8 cellular contexts compared by ENCODE assay signal in genomic region chr10:70052462-70053211, GRCh38. TPM values are rescaled to one million over a fixed set of nuclear protein-coding genes. Genes with fewer than 3 reads are reported as not detected.
DNase-seq lines count a peak whose midpoint lies in the region; ATAC-seq, FAIRE-seq and TF ChIP-seq lines count a peak whose summit lies in the region.

TSS of gene MACROH2A2 (plus strand) at chr10:70052846. CDS start at chr10:70075659, 22,813 bp downstream.

- H2AFZ ChIP-seq in PC-3 (ENCODE audit: low read length): peak within 1 kb of the TSS; percentile 95

- FAIRE-seq in A549 (lab: Jason Lieb, UNC) (no peak), GM19239 (lab: Jason Lieb, UNC) (no peak)

- H3K36me3 Mint-ChIP-seq in central memory CD8-positive, alpha-beta T cell (ENCODE audit: insufficient read depth): peaks cover 3% of the 10 kb centered on the region
- no peaks in the 10 kb centered on the region for H3K36me3 Mint-ChIP-seq in immature natural killer cell

- H3K27me3 Mint-ChIP-seq in central memory CD8-positive, alpha-beta T cell: peaks cover 61% of the 10 kb centered on the region
- H3K27me3 Mint-ChIP-seq in immature natural killer cell (ENCODE audit: low read depth in 3 of 3): peaks cover 10 to 18% (median 14%) of the 10 kb centered on the region in 3 donors

- peak; percentile 55 for TF ChIP-seq POLR2A in A549 (IDR thresholded peaks at IDR 0.05; ENCODE audit: low read length)
- no peak for TF ChIP-seq POLR2A in gastrocnemius medialis (IDR thresholded peaks at IDR 0.05)

- no peaks in the 10 kb centered on the region for H4K20me1 ChIP-seq in PC-3 (ENCODE audit: low read length)

- peak; percentile 73 to 82 for DNase-seq in A549 (ENCODE audit: low read depth in 1 of 2, low spot score in 1 of 2)
- peak; percentile 30 for DNase-seq in GM13977 (ENCODE audit: low spot score)
- DNase-seq in PC-3: peak; percentile 85
- no peak for DNase-seq in central memory CD8-positive, alpha-beta T cell (ENCODE audit: low spot score in 2 of 2)
- DNase-seq in immature natural killer cell: no peak
- DNase-seq in gastrocnemius medialis: peak in 1 of 2 donors; percentile 22
- no peak for DNase-seq in GM19239 (ENCODE audit: insufficient read length, low spot score)
- no peak for DNase-seq in SHP77 (lab: John Stamatoyannopoulos, UW)

- H3K9me3 Mint-ChIP-seq in central memory CD8-positive, alpha-beta T cell: no peaks in the 10 kb centered on the region
- no peaks in the 10 kb centered on the region for H3K9me3 Mint-ChIP-seq in immature natural killer cell

- H3K4me3 Mint-ChIP-seq in central memory CD8-positive, alpha-beta T cell: peak within 1 kb of the TSS; percentile 76
- peak within 1 kb of the TSS; percentile 38 to 65 (median 59) for H3K4me3 Mint-ChIP-seq in immature natural killer cell

- intact Hi-C loops in PC-3 (cut with micrococcal nuclease) (loop anchor here (5.0 kb wide), 1 partner anchor 85 kb away; no protein-coding TSS in a partner anchor), gastrocnemius medialis (cut with DNase I; ENCODE audit: low total_unique reads) (no loop called here)

- under 1% methylated on average over 42 of the region's 58 CpGs for WGBS in A549 (ENCODE audit: missing lambda C conversion rate)

- H3K4me1 ChIP-seq in A549 (no peaks in the 10 kb centered on the region), PC-3 (ENCODE audit: insufficient read depth, low read length) (peaks cover 32% of the 10 kb centered on the region), gastrocnemius medialis (peaks cover 0 to 6% of the 10 kb centered on the region in 2 donors)

- in situ Hi-C loops in GM13977 (cut with MboI; ENCODE audit: low pct_unique_long_range_greater_than_20kb, low sequenced_read_pairs, unreplicated experiment) (no loop called here), gastrocnemius medialis (cut with MboI; ENCODE audit: low sequenced_read_pairs in 4 of 4) (no loop called here)

- H3K9ac ChIP-seq in PC-3 (ENCODE audit: low read length): peak within 1 kb of the TSS; percentile 73

- H3K36me3 ChIP-seq in PC-3 (ENCODE audit: low read depth, low read length): no peaks in the 10 kb centered on the region; the same call in 1 of the 2 replicates
- no peaks in the 10 kb centered on the region for H3K36me3 ChIP-seq in gastrocnemius medialis

- TF ChIP-seq CTCF in A549 (IDR thresholded peaks at IDR 0.05) (peak; percentile 38), GM13977 (IDR thresholded peaks at IDR 0.05; ENCODE audit: extremely low read depth, insufficient read depth, missing control alignments) (no peak), PC-3 (conservative IDR thresholded peaks at IDR 0.05; ENCODE audit: low read depth, low read length) (peak; percentile 82), gastrocnemius medialis (IDR thresholded peaks at IDR 0.05 in 4 of 5, conservative IDR thresholded peaks at IDR 0.05 in 1 of 5) (peak in 2 of 5 experiments; percentile 21 to 23)

- TF ChIP-seq EP300 in A549 (IDR thresholded peaks at IDR 0.05): no peak

- peaks cover 11% of the 10 kb centered on the region for H3K4me1 Mint-ChIP-seq in central memory CD8-positive, alpha-beta T cell
- H3K4me1 Mint-ChIP-seq in immature natural killer cell: peaks cover 8 to 11% of the 10 kb centered on the region in 2 donors

- H3K27ac ChIP-seq in A549 (peak within 1 kb of the TSS; percentile 80 to 97), PC-3 (ENCODE audit: low read length) (no peak within 1 kb of the TSS), gastrocnemius medialis (peak within 1 kb of the TSS in 2 of 4 donors; percentile 58 to 66)

- H3K4me3 ChIP-seq in A549 (peak within 1 kb of the TSS; percentile 79), PC-3 (ENCODE audit: low read length) (peak within 1 kb of the TSS; percentile 82), gastrocnemius medialis (peak within 1 kb of the TSS; percentile 64 to 80 (median 75))

- ATAC-seq in A549 (peak; percentile 94 to 97), PC-3 (peak; percentile 78), gastrocnemius medialis (peak; percentile 84 to 91)
- no peak for ATAC-seq in central memory CD8-positive, alpha-beta T cell (replicated peaks; ENCODE audit: extremely low read depth, poor library complexity, severe bottlenecking)

- no peaks in the 10 kb centered on the region for H3K9me3 ChIP-seq in A549
- H3K9me3 ChIP-seq in PC-3 (ENCODE audit: low read length): no peaks in the 10 kb centered on the region
- no peaks in the 10 kb centered on the region for H3K9me3 ChIP-seq in gastrocnemius medialis

- POLR2A ChIA-PET in A549 (lab: Yijun Ruan, JAX): no interaction called here
- POLR2A ChIA-PET in PC-3 (lab: Charles Lee; ENCODE audit: unreplicated experiment): no interaction called here

- H3K27me3 ChIP-seq in PC-3 (ENCODE audit: low read length) (peaks cover 16% of the 10 kb centered on the region), gastrocnemius medialis (peaks cover 0 to 4% (median 0%) of the 10 kb centered on the region in 3 donors)

- H3K4me2 ChIP-seq in A549 (peak within 1 kb of the TSS; percentile 74), PC-3 (ENCODE audit: low read length) (peak within 1 kb of the TSS; percentile 88)

- H3K79me2 ChIP-seq in PC-3 (ENCODE audit: low read length): peaks cover 41% of the 10 kb centered on the region

- TF ChIP-seq RAD21 in A549 (conservative IDR thresholded peaks at IDR 0.05 in 1 of 2, IDR thresholded peaks at IDR 0.05 in 1 of 2): peak; percentile 36 to 40; a peak in 4 of 5 replicates

- H3K9me2 ChIP-seq in PC-3 (replicated peaks; ENCODE audit: low read length): no peaks in the 10 kb centered on the region

- no TSS peak for BruUV-seq in PC-3 (replicated peaks; lab: Mats Ljungman, UMichigan)

- no peak within 1 kb of the TSS for H3K27ac Mint-ChIP-seq in central memory CD8-positive, alpha-beta T cell (ENCODE audit: low read depth)
- H3K27ac Mint-ChIP-seq in immature natural killer cell: no peak within 1 kb of the TSS

- CTCF ChIA-PET in A549 (lab: Yijun Ruan, JAX): interaction anchor here (0.6 to 3.0 kb wide), 9 partner anchors 9 to 723 kb away, joined by 3 to 8 read pairs (median 4); no protein-coding TSS in a partner anchor
- CTCF ChIA-PET in PC-3 (lab: Charles Lee): interaction anchor here (1.0 kb wide), 1 partner anchor 94 kb away, joined by 5 read pairs; the partner anchor contains the start of gene TYSND1

- peaks cover 4% of the 10 kb centered on the region for H3F3A ChIP-seq in PC-3 (ENCODE audit: low read length, unreplicated experiment)

TF ChIP-seq in A549, 52 proteins besides CTCF, POLR2A, EP300 and RAD21:
- TF ChIP-seq NR3C1 (IDR thresholded peaks at IDR 0.05) (no peak), PHF8 (IDR thresholded peaks at IDR 0.05; ENCODE audit: borderline replicate concordance, low read depth) (peak; percentile 44; the same call in 1 of the 2 replicates), MAX (IDR thresholded peaks at IDR 0.05) (peak; percentile 56; the same call in 1 of the 2 replicates), E2F6 (IDR thresholded peaks at IDR 0.05; ENCODE audit: borderline replicate concordance, low read depth) (0 out of 2 replicates have a peak, but pooled peaks have one; percentile 39), SMC3 (IDR thresholded peaks at IDR 0.05) (peak; percentile 20; the same call in 1 of the 3 replicates), JUN (IDR thresholded peaks at IDR 0.05) (peak in 1 of 2 experiments; percentile 28; a peak in 1 of 5 replicates), HEYL (CRISPR knock-in tag; IDR thresholded peaks at IDR 0.05) (no peak)
TF ChIP-seq in A549: peak in this region for 5.

RNA-seq across cellular contexts. Expression of gene MACROH2A2, which starts in this region (rescaled TPM):
- 19.7 and 22.2 TPM in 2 replicates for polyA plus RNA-seq in A549 (2011; rRNA removed)
- 23.7 and 25.1 TPM in 2 replicates for polyA plus RNA-seq in A549 (2012; cell fraction: cytosol; rRNA removed)
- 18.5 and 23.7 TPM in 2 replicates for polyA plus RNA-seq in A549 (2012; cell fraction: nucleus; rRNA removed)
- polyA plus RNA-seq in A549 (2017; fragmentation: RNase III; extraction: RNeasy Plus Mini Kit Qiagen cat#74134 plus additional on column Dnase treatment): 27.5 to 30.9 TPM (median 29.6 TPM) in 3 replicates
- 17.9 and 18.6 TPM in 2 replicates for polyA minus RNA-seq in A549 (2011; rRNA and poly(A)+ RNA removed)
- 86.7 and 103 TPM in 2 replicates for total RNA-seq in PC-3 (2014; rRNA removed)
- polyA plus RNA-seq in immature natural killer cell: 1 to 10 TPM in 1 of 3 donors, under 1 TPM in 1, not detected in 1; 0.57 to 1.1 TPM
- total RNA-seq in gastrocnemius medialis: 1 to 10 TPM in 3 of 4 donors, under 1 TPM in 1; 0.53 to 5.2 (median 4.3) TPM

Comparison
In these comparisons a context has a peak if more than half of its experiments do, and no peak if none do; other contexts are left out.
1. RNA of gene MACROH2A2 (total RNA-seq): 86.7 to 103 TPM in PC-3; 0.53 to 5.2 TPM in gastrocnemius medialis; every median in the first group is over 10 times any median in the second.
2. RNA of gene MACROH2A2 (polyA plus RNA-seq): 18.5 to 30.9 TPM in A549; 0.57 to 1.1 TPM in immature natural killer cell; every median in the first group is over 4 times any median in the second.
3. DNase-seq: peak in A549 (2 of 2), GM13977 (single experiment) and PC-3 (single experiment); none in central memory CD8-positive, alpha-beta T cell (0 of 2), immature natural killer cell (0 of 3), GM19239 (single experiment) and SHP77 (0 of 2).
4. Peak in every context shown above with its lines, with median percentiles within 50 percentile points of each other: H3K4me3 ChIP-seq.